13 cellular contexts compared by ENCODE assay signal in genomic region chr6:16729183-16729696, GRCh38. TPM values are rescaled to one million over a fixed set of nuclear protein-coding genes. Genes with fewer than 3 reads are reported as not detected.
DNase-seq lines count a peak whose midpoint lies in the region; ATAC-seq lines count a peak whose summit lies in the region.
"Had no signal": no experiment of that assay in that cellular context is flagged by ENCODE, and none has a peak within 500 bp of the region (broad histone marks: within the 10 kb centered on the region; RNA-seq: fewer than 3 reads in every experiment).

No MANE protein-coding gene starts in this region.

- H3K4me3 Mint-ChIP-seq in T-helper 17 cell = peak overlapping the region; percentile 31

- intact Hi-C loops in sciatic nerve (cut with DNase I) = no loop called here

- no peak for ATAC-seq in T-helper 17 cell
- ATAC-seq in left lobe of liver = no peak
- no peak for ATAC-seq in GM19455 (IDR thresholded peaks at IDR 0.05; ENCODE audit: unreplicated experiment)
- no peak for ATAC-seq in sciatic nerve
- ATAC-seq: foreskin keratinocyte had no signal

- no peak overlapping the region for H3K27ac Mint-ChIP-seq in T-helper 17 cell

- DNase-seq in A172 (ENCODE audit: low spot score) (peak; percentile 58), HCEC 1CT (peak; percentile 55), T-helper 17 cell (no peak), fibroblast of peridontal ligament (ENCODE audit: extremely low read depth) (peak; percentile 72), left lobe of liver (ENCODE audit: low spot score) (no peak), cerebellar cortex (ENCODE audit: low spot score) (no peak), sciatic nerve (ENCODE audit: low spot score) (no peak)
- DNase-seq: activated naive CD4-positive, alpha-beta T cell treated with anti-CD3 and anti-CD28 coated beads, Interleukin-2, amount 50 U/mL, for 16 hours; BE2C; foreskin keratinocyte; NCI-H2171; T-helper 9 cell had no signal

- H3K9me3 ChIP-seq in T-helper 17 cell (ENCODE audit: control insufficient read depth, low read length, poor library complexity, severe bottlenecking) = no peaks in the 10 kb centered on the region
- H3K9me3 ChIP-seq: BE2C had no signal

- peaks cover 2% of the 10 kb centered on the region for H3K36me3 Mint-ChIP-seq in T-helper 17 cell (ENCODE audit: low read depth)

- no peaks in the 10 kb centered on the region for H3K27me3 Mint-ChIP-seq in T-helper 17 cell

- H3K4me1 Mint-ChIP-seq in T-helper 17 cell = peaks cover 31% of the 10 kb centered on the region

RNA-seq across cellular contexts. Expression of gene ATXN1, which starts 32.0 kb away (rescaled TPM):
- 11.4 and 12.4 TPM in 2 replicates for total RNA-seq in A172 (2014; rRNA removed; shearing (Covaris generic))
- total RNA-seq in T-helper 17 cell (100 to 1,000 TPM; 121 to 135 TPM), left lobe of liver (29.5 TPM), sciatic nerve (70.0 TPM)

Comparison
In these comparisons a context has a peak if more than half of its experiments do, and no peak if none do; other contexts are left out.
1. DNase-seq: peak in A172 (single experiment), HCEC 1CT (single experiment) and fibroblast of peridontal ligament (single experiment); none in T-helper 17 cell (0 of 3), left lobe of liver (single experiment), cerebellar cortex (single experiment) and sciatic nerve (single experiment).